33 cellular contexts compared by ENCODE assay signal in genomic region chr2:168307379-168307778, GRCh38.
"Had no signal": no experiment of that assay in that cellular context is flagged by ENCODE, and none has a peak within 500 bp of the region (broad histone marks: within the 10 kb centered on the region; RNA-seq: fewer than 3 reads in every experiment).

No MANE protein-coding gene starts in this region.

- H3K4me1 ChIP-seq: adrenal gland, body of pancreas, breast epithelium had no signal

- H3K36me3 ChIP-seq: adrenal gland, ascending aorta, brain microvascular endothelial cell, breast epithelium, cardiac muscle cell had no signal

- H3K9me3 ChIP-seq: body of pancreas had no signal

- DNase-seq: activated effector memory CD4-positive, alpha-beta T cell treated with anti-CD3 and anti-CD28 coated beads, Interleukin-2, amount 50 U/mL, for 16 hours; activated effector memory CD4-positive, alpha-beta T cell treated with Interleukin-2 at 50 U/mL for 16 hours; activated gamma-delta T cell; activated gamma-delta T cell treated with Interleukin-2 at 50 U/mL for 16 hours; activated naive CD4-positive, alpha-beta T cell; activated naive CD4-positive, alpha-beta T cell treated with anti-CD3 and anti-CD28 coated beads for 36 hours; activated naive CD4-positive, alpha-beta T cell treated with anti-CD3 and anti-CD28 coated beads, Interleukin-2, amount 10 ng/mL, durations not matched to agents 7 days and 5 days; activated naive CD4-positive, alpha-beta T cell treated with anti-CD3 and anti-CD28 coated beads, Interleukin-2, amount 50 U/mL, for 16 hours; activated naive CD4-positive, alpha-beta T cell treated with Interleukin-2 at 50 U/mL for 16 hours; activated naive CD8-positive, alpha-beta T cell treated with anti-CD3 and anti-CD28 coated beads for 36 hours; activated naive CD8-positive, alpha-beta T cell treated with anti-CD3 and anti-CD28 coated beads, Interleukin-2, amount 10 ng/mL, durations not matched to agents 7 days and 5 days; activated naive CD8-positive, alpha-beta T cell treated with anti-CD3 and anti-CD28 coated beads, Interleukin-2, amount 50 U/mL, for 24 hours; activated T-cell treated with anti-CD3 and anti-CD28 coated beads, Interleukin-2, amount 50 U/mL, for 24 hours; activated T-cell treated with anti-CD3 and anti-CD28 coated beads, Interleukin-2, amount 50 U/mL, for 4 hours; activated T-cell treated with anti-CD3 and anti-CD28 coated beads, Interleukin-2, amount 50 U/mL, for 48 hours; activated T-cell treated with anti-CD3 and anti-CD28 coated beads, Interleukin-2, amount 50 U/mL, for 72 hours; adrenal gland; amniotic stem cell; amygdala; anterior cingulate cortex; aorta; body of pancreas; brain microvascular endothelial cell; caudate nucleus; central memory CD4-positive, alpha-beta T cell; cerebellar nuclear complex had no signal

- H3K27ac ChIP-seq: adrenal gland, ascending aorta, body of pancreas, brain microvascular endothelial cell, breast epithelium, cardiac muscle cell had no signal

- FAIRE-seq: astrocyte, bronchial epithelial cell had no signal

- H3K4me3 ChIP-seq: adrenal gland, ascending aorta, body of pancreas, breast epithelium, cardiac muscle cell had no signal

- ATAC-seq: activated naive CD4-positive, alpha-beta T cell treated with anti-CD3 and anti-CD28 coated beads, Interleukin-2, amount 50 U/mL, for 72 hours; activated naive CD8-positive, alpha-beta T cell treated with anti-CD3 and anti-CD28 coated beads, Interleukin-2, amount 50 U/mL, for 24 hours; activated T-cell treated with anti-CD3 and anti-CD28 coated beads, Interleukin-2, amount 50 U/mL, for 4 hours; activated T-cell treated with anti-CD3 and anti-CD28 coated beads, Interleukin-2, amount 50 U/mL, for 72 hours; activated T-helper 17 cell treated with anti-CD3 and anti-CD28 coated beads, Interleukin-2, amount 50 U/mL, for 72 hours; body of pancreas had no signal

- H3K27me3 ChIP-seq: adrenal gland, ascending aorta, body of pancreas, brain microvascular endothelial cell, breast epithelium, cardiac muscle cell had no signal
